Comparison of ENCODE assay signal across 19 cellular contexts in genomic region chr3:464255-464654, GRCh38.
DNase-seq lines count a peak whose midpoint lies in the region; ATAC-seq and TF ChIP-seq lines count a peak whose summit lies in the region.
"Had no signal": no experiment of that assay in that cellular context is flagged by ENCODE, and none has a peak within 500 bp of the region (broad histone marks: within the 10 kb centered on the region; RNA-seq: fewer than 3 reads in every experiment).

No MANE protein-coding gene starts in this region.

- no peak for TF ChIP-seq EP300 in sigmoid colon (IDR thresholded peaks at IDR 0.05)

- H3F3A ChIP-seq in OCI-LY1 (ENCODE audit: insufficient read depth, low read length), result no peaks in the 10 kb centered on the region

- no peaks in the 10 kb centered on the region for H3K79me2 ChIP-seq in OCI-LY1 (ENCODE audit: insufficient read depth, low read length)
- H3K79me2 ChIP-seq: hepatocyte had no signal

- H3K9me2 ChIP-seq in OCI-LY1 (ENCODE audit: low read depth, low read length), result no peaks in the 10 kb centered on the region

- H4K20me1 ChIP-seq in OCI-LY1 (ENCODE audit: insufficient read depth, low read length), result no peaks in the 10 kb centered on the region

- WGBS in sigmoid colon, 2 donors, result 36 to 58% methylated on average over 3 of the region's 3 CpGs

- no peak for TF ChIP-seq POLR2A in sigmoid colon (IDR thresholded peaks at IDR 0.05)

- no peaks in the 10 kb centered on the region for H3K36me3 ChIP-seq in OCI-LY1 (ENCODE audit: insufficient read depth, low read length)
- no peaks in the 10 kb centered on the region for H3K36me3 ChIP-seq in sigmoid colon
- H3K36me3 ChIP-seq in tibial artery, result no peaks in the 10 kb centered on the region
- H3K36me3 ChIP-seq: HAP-1, tibial nerve had no signal

- H3K27me3 ChIP-seq in OCI-LY1 (ENCODE audit: insufficient read depth, low read length) (no peaks in the 10 kb centered on the region), sigmoid colon (no peaks in the 10 kb centered on the region), tibial artery (no peaks in the 10 kb centered on the region)
- H3K27me3 ChIP-seq: hepatocyte, tibial nerve had no signal

- ATAC-seq in GM18502 (IDR thresholded peaks at IDR 0.05; ENCODE audit: poor library complexity, unreplicated experiment), result peak; percentile 47
- ATAC-seq in GM19463 (IDR thresholded peaks at IDR 0.05; ENCODE audit: unreplicated experiment), result peak; percentile 28
- peak; percentile 30 for ATAC-seq in HG02870 (IDR thresholded peaks at IDR 0.05; ENCODE audit: unreplicated experiment)
- ATAC-seq in GM21528 (IDR thresholded peaks at IDR 0.05; ENCODE audit: low FRiP score, unreplicated experiment), result no peak

- intact Hi-C loops in sigmoid colon (cut with DNase I), result no loop called here
- intact Hi-C loops in tibial artery (cut with DNase I; ENCODE audit: low total_unique reads), result no loop called here

- no peak overlapping the region for H3K4me3 ChIP-seq in OCI-LY1 (ENCODE audit: low read depth, low read length, poor library complexity, severe bottlenecking)
- H3K4me3 ChIP-seq in sigmoid colon, result no peak overlapping the region
- H3K4me3 ChIP-seq in tibial artery, result no peak overlapping the region
- H3K4me3 ChIP-seq: HAP-1, hepatocyte, tibial nerve had no signal

- H3K4me2 ChIP-seq in OCI-LY1 (ENCODE audit: low read length), result peak overlapping the region; percentile 31
- H3K4me2 ChIP-seq: hepatocyte had no signal

- H3K9ac ChIP-seq in OCI-LY1 (ENCODE audit: low read length), result peak overlapping the region; percentile 46

- H2AFZ ChIP-seq in OCI-LY1 (ENCODE audit: low read length), result peak overlapping the region; percentile 99
- H2AFZ ChIP-seq: hepatocyte had no signal

- peaks cover 28% of the 10 kb centered on the region for H3K4me1 ChIP-seq in OCI-LY1 (ENCODE audit: insufficient read depth, low read length, severe bottlenecking)
- H3K4me1 ChIP-seq in sigmoid colon, result peaks cover 0 to 13% (median 0%) of the 10 kb centered on the region in 4 donors
- no peaks in the 10 kb centered on the region for H3K4me1 ChIP-seq in tibial artery
- H3K4me1 ChIP-seq: Caco-2, tibial nerve had no signal

- TF ChIP-seq CTCF in OCI-LY1 (IDR thresholded peaks at IDR 0.05; ENCODE audit: low read length) (no peak), sigmoid colon (IDR thresholded peaks at IDR 0.05) (no peak), tibial artery (IDR thresholded peaks at IDR 0.05) (no peak)

- H3K9me3 ChIP-seq in OCI-LY1 (ENCODE audit: low read length), result no peaks in the 10 kb centered on the region
- no peaks in the 10 kb centered on the region for H3K9me3 ChIP-seq in sigmoid colon
- no peaks in the 10 kb centered on the region for H3K9me3 ChIP-seq in tibial artery
- H3K9me3 ChIP-seq: Caco-2, HAP-1, tibial nerve had no signal

- DNase-seq in sigmoid colon (no peak), NCI-H146 treated with DMSO at 0.1 percent for 48 hours (lab: John Stamatoyannopoulos, UW; ENCODE audit: unreplicated experiment) (no peak), tibial artery (no peak)
- DNase-seq: activated CD4-positive, alpha-beta T cell treated with anti-CD3 and anti-CD28 coated beads, Interleukin-2, amount 50 U/mL, for 4 hours; Caco-2; effector CD8-positive, alpha-beta T cell; NK-92 treated with Interleukin-12 subunit alpha and Interleukin-12 subunit beta, amount 100 ng/mL, for 24 hours; occipital lobe; SHP77; stimulated activated CD4-positive, alpha-beta T cell treated with anti-CD3 and anti-CD28 coated beads, Interleukin-4, amount 100 ng/mL, for 4 hours; T-helper 9 cell had no signal

- H3K27ac ChIP-seq in OCI-LY1 (ENCODE audit: low read depth, low read length, poor library complexity, severe bottlenecking), result peak overlapping the region; percentile 82
- H3K27ac ChIP-seq in sigmoid colon, result no peak overlapping the region
- no peak overlapping the region for H3K27ac ChIP-seq in tibial artery
- H3K27ac ChIP-seq: hepatocyte, tibial nerve had no signal
